Comparison of ENCODE assay signal across 8 cellular contexts in the genomic region with DNA sequence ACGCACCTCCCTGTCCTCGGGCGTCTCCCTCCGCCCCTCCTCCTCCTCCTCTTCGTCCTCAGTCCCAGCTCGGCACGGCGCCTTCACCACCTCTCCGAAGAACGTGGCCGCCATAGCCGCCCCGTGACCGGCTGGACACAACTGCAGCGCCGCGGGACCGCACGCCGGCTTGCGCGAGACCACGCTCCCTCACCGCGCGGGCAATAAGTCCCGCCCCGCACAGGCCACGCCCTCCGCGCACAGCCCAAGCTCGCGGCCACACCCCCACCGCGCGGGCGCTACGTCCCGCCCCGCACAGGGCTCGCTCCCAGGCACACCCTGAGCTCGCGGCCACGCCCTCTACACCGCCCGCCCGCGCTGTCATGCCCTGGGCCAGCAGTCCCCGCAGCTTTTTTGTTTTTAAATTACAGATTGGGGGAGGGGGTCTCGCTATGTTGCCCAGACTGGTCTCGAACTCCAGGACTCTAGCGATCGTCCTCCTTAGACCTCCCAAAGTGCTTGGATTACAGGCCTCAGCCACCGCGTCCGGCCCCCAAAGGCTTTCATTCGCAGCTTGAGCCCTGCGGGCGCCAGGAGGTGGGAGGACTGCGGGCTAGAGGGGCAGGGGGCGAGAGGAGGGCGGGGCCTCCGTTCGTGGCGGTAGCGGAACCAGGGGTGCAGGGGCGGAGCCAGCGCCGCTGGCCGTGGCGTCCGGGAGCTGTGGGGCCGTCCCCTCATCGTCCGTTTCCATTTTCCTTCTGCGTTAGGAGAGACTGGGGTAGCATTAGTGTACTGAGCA. TPM values are rescaled to one million over a fixed set of nuclear protein-coding genes. Genes with fewer than 3 reads are reported as not detected.
DNase-seq lines count a peak whose midpoint lies in the region; ATAC-seq and TF ChIP-seq lines count a peak whose summit lies in the region.

A gene with protein sequence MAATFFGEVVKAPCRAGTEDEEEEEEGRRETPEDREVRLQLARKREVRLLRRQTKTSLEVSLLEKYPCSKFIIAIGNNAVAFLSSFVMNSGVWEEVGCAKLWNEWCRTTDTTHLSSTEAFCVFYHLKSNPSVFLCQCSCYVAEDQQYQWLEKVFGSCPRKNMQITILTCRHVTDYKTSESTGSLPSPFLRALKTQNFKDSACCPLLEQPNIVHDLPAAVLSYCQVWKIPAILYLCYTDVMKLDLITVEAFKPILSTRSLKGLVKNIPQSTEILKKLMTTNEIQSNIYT (minus strand): TSS at position 180 of the 778 bp plus-strand sequence. CDS start 66 bp downstream, at position 114.

- H3K9me3 ChIP-seq in PC-9 (ENCODE audit: insufficient read depth, low read depth) (no peaks in the 10 kb centered on the region), mucosa of descending colon (no peaks in the 10 kb centered on the region)

- POLR2A ChIA-PET in PC-9 (lab: Charles Lee; ENCODE audit: unreplicated experiment) = interaction anchor here (0.7 kb wide), 2 partner anchors 10 to 204 kb away, joined by 4 to 8 read pairs; no protein-coding TSS in a partner anchor

- H3K36me3 ChIP-seq in PC-9 (ENCODE audit: low read depth) (no peaks in the 10 kb centered on the region), mucosa of descending colon (ENCODE audit: low read depth) (no peaks in the 10 kb centered on the region)

- TF ChIP-seq CTCF in PC-9 (conservative IDR thresholded peaks at IDR 0.05) (no peak), mucosa of descending colon (IDR thresholded peaks at IDR 0.05) (no peak)

- DNase-seq in DMS53 (lab: John Stamatoyannopoulos, UW) (peak; percentile 96), KBM-7 (peak; percentile 96), PC-9 (peak; percentile 73 to 91), epithelial cell of prostate (ENCODE audit: low read depth, low spot score) (peak; percentile 78), mucosa of descending colon (peak; percentile 97 to 98 (median 98))
- DNase-seq in activated T-cell treated with anti-CD3 and anti-CD28 coated beads, Interleukin-2, amount 50 U/mL, for 1 hour = peak; percentile 97
- peak; percentile 85 to 91 for DNase-seq in stimulated activated CD8-positive, alpha-beta memory T cell treated with anti-CD3 and anti-CD28 coated beads, Interleukin-4, amount 100 ng/mL, for 1 hour (ENCODE audit: low read depth in 2 of 2, low spot score in 1 of 2)

- H3K4me1 ChIP-seq in PC-9 (replicated peaks; ENCODE audit: insufficient read depth) = peaks cover 9% of the 10 kb centered on the region
- H3K4me1 ChIP-seq in mucosa of descending colon (ENCODE audit: low read depth) = peaks cover 17% of the 10 kb centered on the region

- no TSS peak for BruUV-seq in PC-9 (replicated peaks; lab: Mats Ljungman, UMichigan)

- peak within 1 kb of the TSS; percentile 93 for H3K4me2 ChIP-seq in PC-9

- H3K27me3 ChIP-seq in PC-9 (ENCODE audit: insufficient read depth, low read depth) = no peaks in the 10 kb centered on the region

- H3K27ac ChIP-seq in PC-9 (peak within 1 kb of the TSS; percentile 61), epithelial cell of prostate (peak within 1 kb of the TSS; percentile 76)

- CTCF ChIA-PET in PC-9 (lab: Charles Lee) = no interaction called here

- H4K20me1 ChIP-seq in PC-9 (ENCODE audit: insufficient read depth) = peaks cover 4% of the 10 kb centered on the region; the same call in 1 of the 2 replicates

- H3K4me3 ChIP-seq in PC-9 (peak within 1 kb of the TSS; percentile 92), mucosa of descending colon (peak within 1 kb of the TSS; percentile 40)

- ATAC-seq in GM21723 (IDR thresholded peaks at IDR 0.05; ENCODE audit: unreplicated experiment) (peak; percentile 84), mucosa of descending colon (peak; percentile 95)

- no peaks in the 10 kb centered on the region for H3K9me2 ChIP-seq in PC-9 (ENCODE audit: insufficient read depth)

- intact Hi-C loops in PC-9 (cut with micrococcal nuclease; ENCODE audit: unreplicated experiment) = loop anchor here (5.0 to 10.0 kb wide), 2 partner anchors 201 to 264 kb away; a partner anchor contains a TSS
- intact Hi-C loops in mucosa of descending colon (cut with DNase I, micrococcal nuclease) = no loop called here

- in situ Hi-C loops in KBM-7 (cut with MboI; ENCODE audit: low pct_unique_long_range_greater_than_20kb, low sequenced_read_pairs) = no loop called here

- H3K79me2 ChIP-seq in PC-9 (ENCODE audit: low read depth) = peaks cover 23% of the 10 kb centered on the region

- H2AFZ ChIP-seq in PC-9 = peak within 1 kb of the TSS; percentile 96

- H3F3A ChIP-seq in PC-9 (ENCODE audit: insufficient read depth, low read depth) = peaks cover 19% of the 10 kb centered on the region

RNA-seq across cellular contexts. Expression of the gene that starts here (rescaled TPM):
- total RNA-seq in PC-9 (2021) = 20.4 and 29.0 TPM in 2 replicates
- total RNA-seq in mucosa of descending colon = 10 to 100 TPM; 24.3 to 48.1 (median 36.2) TPM

Comparison
In these comparisons a context has a peak if more than half of its experiments do, and no peak if none do; other contexts are left out.
1. Peak in every context shown above with its lines: DNase-seq, ATAC-seq, H3K4me3 ChIP-seq and H3K27ac ChIP-seq.